Comparison of ENCODE assay signal across 18 cellular contexts in genomic region chr2:173119944-173120343, GRCh38. TPM values are rescaled to one million over a fixed set of nuclear protein-coding genes. Genes with fewer than 3 reads are reported as not detected.
DNase-seq lines count a peak whose midpoint lies in the region; ATAC-seq and TF ChIP-seq lines count a peak whose summit lies in the region.
"Had no signal": no experiment of that assay in that cellular context is flagged by ENCODE, and none has a peak within 500 bp of the region (broad histone marks: within the 10 kb centered on the region; RNA-seq: fewer than 3 reads in every experiment).

No MANE protein-coding gene starts in this region.

- intact Hi-C loops in tibial artery (cut with DNase I; ENCODE audit: low total_unique reads) = no loop called here

- H3K27me3 Mint-ChIP-seq in activated naive CD8-positive, alpha-beta T cell treated with anti-CD3 and anti-CD28 coated beads, Interleukin-2, amount 50 U/mL, for 24 hours = peaks cover 3% of the 10 kb centered on the region
- peaks cover 17% of the 10 kb centered on the region for H3K27me3 Mint-ChIP-seq in activated naive CD8-positive, alpha-beta T cell treated with anti-CD3 and anti-CD28 coated beads for 36 hours

- H3K36me3 ChIP-seq in tibial artery = no peaks in the 10 kb centered on the region
- H3K36me3 ChIP-seq: cardiac muscle cell, lower lobe of right lung, suprapubic skin had no signal

- DNase-seq in activated naive CD8-positive, alpha-beta T cell treated with anti-CD3 and anti-CD28 coated beads, Interleukin-2, amount 50 U/mL, for 24 hours = no peak
- DNase-seq in activated naive CD8-positive, alpha-beta T cell treated with anti-CD3 and anti-CD28 coated beads for 36 hours = no peak
- no peak for DNase-seq in epithelial cell of prostate (ENCODE audit: low read depth, low spot score)
- DNase-seq in tibial artery = no peak
- DNase-seq in activated CD4-positive, alpha-beta T cell treated with anti-CD3 and anti-CD28 coated beads, Interleukin-2, amount 50 U/mL, for 4 hours = no peak
- no peak for DNase-seq in AG08395 (ENCODE audit: low spot score)
- DNase-seq: 8988T; activated CD4-positive, alpha-beta T cell treated with anti-CD3 and anti-CD28 coated beads, Interleukin-2, amount 50 U/mL, for 1 hour; CD4-positive, alpha-beta memory T cell; effector CD8-positive, alpha-beta T cell; lower lobe of right lung; retina had no signal

- no peaks in the 10 kb centered on the region for H3K9me3 Mint-ChIP-seq in activated naive CD8-positive, alpha-beta T cell treated with anti-CD3 and anti-CD28 coated beads, Interleukin-2, amount 50 U/mL, for 24 hours
- no peaks in the 10 kb centered on the region for H3K9me3 Mint-ChIP-seq in activated naive CD8-positive, alpha-beta T cell treated with anti-CD3 and anti-CD28 coated beads for 36 hours
- H3K9me3 Mint-ChIP-seq: activated naive CD4-positive, alpha-beta T cell treated with anti-CD3 and anti-CD28 coated beads, Interleukin-2, amount 50 U/mL, for 24 hours had no signal

- no peak overlapping the region for H3K4me3 ChIP-seq in tibial artery
- H3K4me3 ChIP-seq: cardiac muscle cell, lower lobe of right lung, suprapubic skin had no signal

- peak overlapping the region; percentile 15 for H3K27ac Mint-ChIP-seq in activated naive CD8-positive, alpha-beta T cell treated with anti-CD3 and anti-CD28 coated beads, Interleukin-2, amount 50 U/mL, for 24 hours
- no peak overlapping the region for H3K27ac Mint-ChIP-seq in activated naive CD8-positive, alpha-beta T cell treated with anti-CD3 and anti-CD28 coated beads for 36 hours
- H3K27ac Mint-ChIP-seq: activated naive CD4-positive, alpha-beta T cell treated with anti-CD3 and anti-CD28 coated beads, Interleukin-2, amount 50 U/mL, for 24 hours; CD4-positive, alpha-beta memory T cell had no signal

- H3K27ac ChIP-seq in epithelial cell of prostate (peak overlapping the region; percentile 73), tibial artery (peak overlapping the region; percentile 44 to 61)
- H3K27ac ChIP-seq: cardiac muscle cell, lower lobe of right lung, suprapubic skin had no signal

- ATAC-seq in activated naive CD8-positive, alpha-beta T cell treated with anti-CD3 and anti-CD28 coated beads, Interleukin-2, amount 50 U/mL, for 24 hours = no peak
- ATAC-seq in HG03095 (IDR thresholded peaks at IDR 0.05; ENCODE audit: unreplicated experiment) (peak; percentile 56), HG03175 (IDR thresholded peaks at IDR 0.05; ENCODE audit: unreplicated experiment) (no peak)

- no peaks in the 10 kb centered on the region for H3K27me3 ChIP-seq in tibial artery
- H3K27me3 ChIP-seq: cardiac muscle cell, suprapubic skin had no signal

- no peak overlapping the region for H3K4me3 Mint-ChIP-seq in activated naive CD8-positive, alpha-beta T cell treated with anti-CD3 and anti-CD28 coated beads, Interleukin-2, amount 50 U/mL, for 24 hours
- no peak overlapping the region for H3K4me3 Mint-ChIP-seq in activated naive CD8-positive, alpha-beta T cell treated with anti-CD3 and anti-CD28 coated beads for 36 hours
- H3K4me3 Mint-ChIP-seq: activated naive CD4-positive, alpha-beta T cell treated with anti-CD3 and anti-CD28 coated beads, Interleukin-2, amount 50 U/mL, for 24 hours; CD4-positive, alpha-beta memory T cell; neural crest cell had no signal

- no peak for TF ChIP-seq CTCF in tibial artery (IDR thresholded peaks at IDR 0.05)

- H3K4me1 ChIP-seq in tibial artery = peaks cover 0 to 54% (median 32%) of the 10 kb centered on the region in 4 donors

- H3K4me1 Mint-ChIP-seq in activated naive CD8-positive, alpha-beta T cell treated with anti-CD3 and anti-CD28 coated beads, Interleukin-2, amount 50 U/mL, for 24 hours = peaks cover 10% of the 10 kb centered on the region
- H3K4me1 Mint-ChIP-seq in activated naive CD8-positive, alpha-beta T cell treated with anti-CD3 and anti-CD28 coated beads for 36 hours = peaks cover 10% of the 10 kb centered on the region
- H3K4me1 Mint-ChIP-seq: activated naive CD4-positive, alpha-beta T cell treated with anti-CD3 and anti-CD28 coated beads, Interleukin-2, amount 50 U/mL, for 24 hours; neural crest cell had no signal

- no peaks in the 10 kb centered on the region for H3K9me3 ChIP-seq in tibial artery
- H3K9me3 ChIP-seq: lower lobe of right lung, suprapubic skin had no signal

- peaks cover 3% of the 10 kb centered on the region for H3K36me3 Mint-ChIP-seq in activated naive CD8-positive, alpha-beta T cell treated with anti-CD3 and anti-CD28 coated beads, Interleukin-2, amount 50 U/mL, for 24 hours (ENCODE audit: low read depth)
- H3K36me3 Mint-ChIP-seq in activated naive CD8-positive, alpha-beta T cell treated with anti-CD3 and anti-CD28 coated beads for 36 hours = peaks cover 3% of the 10 kb centered on the region
- H3K36me3 Mint-ChIP-seq: activated naive CD4-positive, alpha-beta T cell treated with anti-CD3 and anti-CD28 coated beads, Interleukin-2, amount 50 U/mL, for 24 hours; CD4-positive, alpha-beta memory T cell had no signal

RNA-seq across cellular contexts. Expression of gene MAP3K20, which starts 44.3 kb away (rescaled TPM):
- 10 to 100 TPM; 11.0 to 11.9 TPM for total RNA-seq in activated naive CD8-positive, alpha-beta T cell treated with anti-CD3 and anti-CD28 coated beads for 36 hours
